14 cellular contexts compared by ENCODE assay signal in genomic region chr14:65320661-65321308, GRCh38.
DNase-seq lines count a peak whose midpoint lies in the region; ATAC-seq and TF ChIP-seq lines count a peak whose summit lies in the region.
"Had no signal": no experiment of that assay in that cellular context is flagged by ENCODE, and none has a peak within 500 bp of the region (broad histone marks: within the 10 kb centered on the region; RNA-seq: fewer than 3 reads in every experiment).

No MANE protein-coding gene starts in this region.

- peak overlapping the region; percentile 63 for H3K27ac ChIP-seq in cardiac muscle cell
- no peak overlapping the region for H3K27ac ChIP-seq in left ventricle myocardium inferior (replicated peaks)
- no peak overlapping the region for H3K27ac ChIP-seq in tibial artery
- H3K27ac ChIP-seq: testis had no signal

- TF ChIP-seq CTCF in cardiac muscle cell (IDR thresholded peaks at IDR 0.05; ENCODE audit: low read depth, low read length) (no peak), left ventricle myocardium inferior (IDR thresholded peaks at IDR 0.05; ENCODE audit: borderline replicate concordance) (no peak), tibial artery (IDR thresholded peaks at IDR 0.05) (no peak)
- TF ChIP-seq CTCF in activated CD8-positive, alpha-beta T cell treated with anti-CD3 and anti-CD28 coated beads for 36 hours (IDR thresholded peaks at IDR 0.05): no peak

- H3K9me3 ChIP-seq in cardiac muscle cell (ENCODE audit: low read depth) (no peaks in the 10 kb centered on the region), left ventricle myocardium inferior (replicated peaks) (peaks cover 7% of the 10 kb centered on the region), tibial artery (peaks cover 0 to 5% (median 0%) of the 10 kb centered on the region in 3 donors)
- H3K9me3 ChIP-seq: Peyer's patch, testis had no signal

- ATAC-seq in HG02981 (IDR thresholded peaks at IDR 0.05; ENCODE audit: unreplicated experiment) (peak; percentile 28), GM18861 (IDR thresholded peaks at IDR 0.05; ENCODE audit: unreplicated experiment) (no peak)
- ATAC-seq in activated CD8-positive, alpha-beta T cell treated with anti-CD3 and anti-CD28 coated beads for 36 hours: peak; percentile 14

- CTCF ChIA-PET in activated CD8-positive, alpha-beta T cell treated with anti-CD3 and anti-CD28 coated beads for 36 hours (lab: Charles Lee): interaction anchor here (0.7 to 2.6 kb wide), 9 partner anchors 12 to 638 kb away, joined by 3 to 10 read pairs (median 4); no protein-coding TSS in a partner anchor

- peak overlapping the region; percentile 34 for H3K4me3 Mint-ChIP-seq in activated CD8-positive, alpha-beta T cell treated with anti-CD3 and anti-CD28 coated beads for 36 hours

- POLR2A ChIA-PET in activated CD8-positive, alpha-beta T cell treated with anti-CD3 and anti-CD28 coated beads for 36 hours (lab: Charles Lee): interaction anchor here (0.7 to 2.1 kb wide), 9 partner anchors 9 to 34 kb away, joined by 3 to 12 read pairs (median 4); no protein-coding TSS in a partner anchor

- intact Hi-C loops in left ventricle myocardium inferior (cut with micrococcal nuclease) (no loop called here), tibial artery (cut with DNase I; ENCODE audit: low total_unique reads) (no loop called here)
- intact Hi-C loops in activated CD8-positive, alpha-beta T cell treated with anti-CD3 and anti-CD28 coated beads for 36 hours (cut with micrococcal nuclease): no loop called here

- no peak overlapping the region for H3K4me3 ChIP-seq in cardiac muscle cell
- H3K4me3 ChIP-seq in left ventricle myocardium inferior: no peak overlapping the region
- no peak overlapping the region for H3K4me3 ChIP-seq in tibial artery
- H3K4me3 ChIP-seq: Peyer's patch, testis had no signal

- peak in 1 of 2 donors; percentile 19 for DNase-seq in cardiac muscle cell (ENCODE audit: low read depth in 1 of 2, low spot score in 1 of 2)
- no peak for DNase-seq in left ventricle myocardium inferior
- DNase-seq in activated CD8-positive, alpha-beta T cell treated with anti-CD3 and anti-CD28 coated beads for 36 hours: no peak
- DNase-seq in NCI-H345 treated with DMSO at 0.1 percent for 48 hours (lab: John Stamatoyannopoulos, UW; ENCODE audit: unreplicated experiment): no peak
- DNase-seq in HCEC 1CT: no peak
- no peak for DNase-seq in tibial artery
- DNase-seq: central memory CD4-positive, alpha-beta T cell; GF-D8; NCI-H2107; Peyer's patch; retina; testis had no signal

- peaks cover 48% of the 10 kb centered on the region for H3K4me1 Mint-ChIP-seq in activated CD8-positive, alpha-beta T cell treated with anti-CD3 and anti-CD28 coated beads for 36 hours (ENCODE audit: low read depth)

- peaks cover 10% of the 10 kb centered on the region for H3K36me3 Mint-ChIP-seq in activated CD8-positive, alpha-beta T cell treated with anti-CD3 and anti-CD28 coated beads for 36 hours (ENCODE audit: low read depth)

- H3K27me3 ChIP-seq in cardiac muscle cell: no peaks in the 10 kb centered on the region
- H3K27me3 ChIP-seq in left ventricle myocardium inferior (ENCODE audit: low read depth): peaks cover 4% of the 10 kb centered on the region
- H3K27me3 ChIP-seq in tibial artery: no peaks in the 10 kb centered on the region
- H3K27me3 ChIP-seq: Peyer's patch, testis had no signal

- H3K9me3 Mint-ChIP-seq in activated CD8-positive, alpha-beta T cell treated with anti-CD3 and anti-CD28 coated beads for 36 hours: peaks cover 7% of the 10 kb centered on the region

- H3K36me3 ChIP-seq in cardiac muscle cell (no peaks in the 10 kb centered on the region), left ventricle myocardium inferior (no peaks in the 10 kb centered on the region), tibial artery (no peaks in the 10 kb centered on the region)
- H3K36me3 ChIP-seq: Peyer's patch had no signal

- no peaks in the 10 kb centered on the region for H3K27me3 Mint-ChIP-seq in activated CD8-positive, alpha-beta T cell treated with anti-CD3 and anti-CD28 coated beads for 36 hours

- H3K27ac Mint-ChIP-seq in activated CD8-positive, alpha-beta T cell treated with anti-CD3 and anti-CD28 coated beads for 36 hours: peak overlapping the region; percentile 86

- peaks cover 5% of the 10 kb centered on the region for H3K4me1 ChIP-seq in cardiac muscle cell (ENCODE audit: low read depth)
- no peaks in the 10 kb centered on the region for H3K4me1 ChIP-seq in left ventricle myocardium inferior
- H3K4me1 ChIP-seq in tibial artery: no peaks in the 10 kb centered on the region
